In the genomic region with DNA sequence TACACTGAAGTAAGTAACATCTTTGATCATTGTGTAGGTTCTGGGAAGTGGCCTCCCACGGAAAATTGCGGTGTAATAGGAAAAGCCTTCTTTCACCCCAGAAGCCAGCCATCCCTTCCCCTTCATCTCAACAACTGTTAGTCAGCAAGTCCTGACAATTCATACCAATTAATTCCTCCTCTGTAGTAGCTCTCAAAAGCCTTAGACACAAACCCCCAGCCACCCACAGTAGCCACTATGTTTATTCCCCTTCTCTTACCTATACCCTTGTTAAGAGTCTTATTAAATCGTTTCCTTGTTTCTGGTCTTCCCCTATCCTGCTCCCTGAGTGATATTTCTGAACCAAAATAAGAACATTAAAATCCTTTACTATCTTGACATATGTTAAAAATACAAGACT, we compare ENCODE assay signal across 27 cellular contexts.
"Had no signal": no experiment of that assay in that cellular context is flagged by ENCODE, and none has a peak within 500 bp of the region (broad histone marks: within the 10 kb centered on the region; RNA-seq: fewer than 3 reads in every experiment).

No MANE protein-coding gene starts in this region.

- H3K4me3 Mint-ChIP-seq: activated CD8-positive, alpha-beta memory T cell treated with anti-CD3 and anti-CD28 coated beads, Interleukin-2, amount 10 ng/mL, durations not matched to agents 7 days and 5 days; effector memory CD8-positive, alpha-beta T cell; immature natural killer cell; neural progenitor cell; stimulated activated naive B cell treated with anti-CD40 and anti-IgM and Interleukin-4, amounts not matched to agents 10 μg/mL and 1 μg/mL and 100 μg/mL, for 72 hours had no signal

- H3K9me3 Mint-ChIP-seq: effector memory CD8-positive, alpha-beta T cell; neural progenitor cell had no signal

- ATAC-seq: activated CD8-positive, alpha-beta memory T cell treated with anti-CD3 and anti-CD28 coated beads, Interleukin-2, amount 10 ng/mL, durations not matched to agents 7 days and 5 days; effector memory CD8-positive, alpha-beta T cell; heart left ventricle; left colon; psoas muscle; stimulated activated naive B cell treated with anti-CD40 and anti-IgM and Interleukin-4, amounts not matched to agents 10 μg/mL and 1 μg/mL and 100 μg/mL, for 72 hours had no signal

- H3K27ac Mint-ChIP-seq: activated CD8-positive, alpha-beta memory T cell treated with anti-CD3 and anti-CD28 coated beads, Interleukin-2, amount 10 ng/mL, durations not matched to agents 7 days and 5 days; effector memory CD8-positive, alpha-beta T cell; neural progenitor cell; stimulated activated naive B cell treated with anti-CD40 and anti-IgM and Interleukin-4, amounts not matched to agents 10 μg/mL and 1 μg/mL and 100 μg/mL, for 72 hours had no signal

- DNase-seq: activated CD4-positive, alpha-beta T cell treated with anti-CD3 and anti-CD28 coated beads for 4 hours; activated CD4-positive, alpha-beta T cell treated with anti-CD3 and anti-CD28 coated beads, Interleukin-2, amount 50 U/mL, for 48 hours; activated CD4-positive, CD25-positive, alpha-beta regulatory T cell; activated CD8-positive, alpha-beta memory T cell treated with anti-CD3 and anti-CD28 coated beads, Interleukin-2, amount 10 ng/mL, durations not matched to agents 7 days and 5 days; activated naive CD4-positive, alpha-beta T cell; amniotic stem cell; brain microvascular endothelial cell; caudate nucleus; cortex of kidney; effector memory CD8-positive, alpha-beta T cell; heart left ventricle; hypothalamus; immature natural killer cell; kidney; left colon; mammary epithelial cell; occipital lobe; psoas muscle; sigmoid colon; small intestine; stimulated activated CD4-positive, alpha-beta T cell treated with anti-CD3 and anti-CD28 coated beads, Interleukin-1b, Interleukin-23, amount 100 ng/mL, for 48 hours; stimulated activated naive B cell treated with anti-CD40 and anti-IgM and Interleukin-4, amounts not matched to agents 10 μg/mL and 1 μg/mL and 100 μg/mL, for 72 hours; T-helper 1 cell; testis; transverse colon had no signal

- H3K27me3 ChIP-seq: brain microvascular endothelial cell, heart left ventricle, neural progenitor cell, sigmoid colon, testis, transverse colon had no signal

- H3K27me3 Mint-ChIP-seq: activated CD8-positive, alpha-beta memory T cell treated with anti-CD3 and anti-CD28 coated beads, Interleukin-2, amount 10 ng/mL, durations not matched to agents 7 days and 5 days; effector memory CD8-positive, alpha-beta T cell had no signal

- H3K27ac ChIP-seq: brain microvascular endothelial cell, heart left ventricle, neural progenitor cell, parathyroid adenoma, psoas muscle, sigmoid colon, testis, transverse colon had no signal

- H3K36me3 Mint-ChIP-seq: activated CD8-positive, alpha-beta memory T cell treated with anti-CD3 and anti-CD28 coated beads, Interleukin-2, amount 10 ng/mL, durations not matched to agents 7 days and 5 days; stimulated activated naive B cell treated with anti-CD40 and anti-IgM and Interleukin-4, amounts not matched to agents 10 μg/mL and 1 μg/mL and 100 μg/mL, for 72 hours had no signal

- H3K4me1 Mint-ChIP-seq: activated CD8-positive, alpha-beta memory T cell treated with anti-CD3 and anti-CD28 coated beads, Interleukin-2, amount 10 ng/mL, durations not matched to agents 7 days and 5 days; immature natural killer cell; neural progenitor cell; stimulated activated naive B cell treated with anti-CD40 and anti-IgM and Interleukin-4, amounts not matched to agents 10 μg/mL and 1 μg/mL and 100 μg/mL, for 72 hours had no signal

- H3K9me3 ChIP-seq: heart left ventricle, psoas muscle, sigmoid colon, testis, transverse colon had no signal
